Comparison of ENCODE assay signal across 19 cellular contexts in genomic region chr4:138202686-138203085, GRCh38. TPM values are rescaled to one million over a fixed set of nuclear protein-coding genes. Genes with fewer than 3 reads are reported as not detected.
"Had no signal": no experiment of that assay in that cellular context is flagged by ENCODE, and none has a peak within 500 bp of the region (broad histone marks: within the 10 kb centered on the region; RNA-seq: fewer than 3 reads in every experiment).

No MANE protein-coding gene starts in this region.

- H3K4me2 ChIP-seq: neural progenitor cell had no signal

- H3K36me3 Mint-ChIP-seq: naive thymus-derived CD4-positive, alpha-beta T cell had no signal

- H3K27ac Mint-ChIP-seq: activated B cell treated with CpG ODN at 0.5 μM for 24 hours; activated CD4-positive, alpha-beta memory T cell treated with anti-CD3 and anti-CD28 coated beads, Interleukin-2, amount 10 ng/mL, durations not matched to agents 7 days and 5 days; activated naive CD4-positive, alpha-beta T cell treated with anti-CD3 and anti-CD28 coated beads for 36 hours; activated T-cell treated with anti-CD3 and anti-CD28 coated beads, Interleukin-2, amount 50 U/mL, for 24 hours; activated T-helper 2 cell treated with anti-CD3 and anti-CD28 coated beads, Interferon-gamma antibody, Interleukin-2, Interleukin-4, amounts not matched to agents 10 μg/mL and 5 μg/mL and 100 μg/mL, durations not matched to agents 14 hours and 24 hours and 36 hours; effector memory CD8-positive, alpha-beta T cell; naive thymus-derived CD4-positive, alpha-beta T cell; neural progenitor cell; progenitor cell of endocrine pancreas had no signal

- H3K27me3 ChIP-seq: body of pancreas, neural progenitor cell, right atrium auricular region, thyroid gland had no signal

- H3K9me3 ChIP-seq: body of pancreas, left ventricle myocardium inferior, right atrium auricular region, thyroid gland had no signal

- H3K4me3 ChIP-seq: body of pancreas, left ventricle myocardium inferior, neural progenitor cell, right atrium auricular region, thyroid gland had no signal

- DNase-seq: activated B cell treated with CpG ODN at 0.5 μM for 24 hours; activated CD4-positive, alpha-beta memory T cell treated with anti-CD3 and anti-CD28 coated beads, Interleukin-2, amount 10 ng/mL, durations not matched to agents 7 days and 5 days; activated CD4-positive, alpha-beta T cell treated with anti-CD3 and anti-CD28 coated beads for 4 hours; activated naive CD4-positive, alpha-beta T cell treated with anti-CD3 and anti-CD28 coated beads for 36 hours; activated T-cell treated with anti-CD3 and anti-CD28 coated beads, Interleukin-2, amount 50 U/mL, for 24 hours; body of pancreas; effector memory CD8-positive, alpha-beta T cell; hypothalamus; left ventricle myocardium inferior; naive thymus-derived CD4-positive, alpha-beta T cell; stimulated activated CD4-positive, alpha-beta T cell treated with anti-CD3 and anti-CD28 coated beads, Interleukin-2, amount 100 ng/mL, for 24 hours; stimulated activated naive CD4-positive, alpha-beta T cell treated with Interleukin-2 at 50 U/mL for 16 hours; T-helper 9 cell; thyroid gland had no signal

- H3K4me1 ChIP-seq: neural progenitor cell had no signal

- ATAC-seq: body of pancreas; effector memory CD8-positive, alpha-beta T cell; naive thymus-derived CD4-positive, alpha-beta T cell had no signal

- H2AFZ ChIP-seq: neural progenitor cell had no signal

- H3K9ac ChIP-seq: neural progenitor cell had no signal

- H3K36me3 ChIP-seq: left ventricle myocardium inferior, neural progenitor cell, right atrium auricular region, thyroid gland had no signal

- FAIRE-seq: frontal cortex had no signal

- H3K27me3 Mint-ChIP-seq: activated CD4-positive, alpha-beta memory T cell treated with anti-CD3 and anti-CD28 coated beads, Interleukin-2, amount 10 ng/mL, durations not matched to agents 7 days and 5 days; activated T-cell treated with anti-CD3 and anti-CD28 coated beads, Interleukin-2, amount 50 U/mL, for 24 hours; effector memory CD8-positive, alpha-beta T cell; naive thymus-derived CD4-positive, alpha-beta T cell; progenitor cell of endocrine pancreas had no signal

- H3K4me3 Mint-ChIP-seq: activated B cell treated with CpG ODN at 0.5 μM for 24 hours; activated CD4-positive, alpha-beta memory T cell treated with anti-CD3 and anti-CD28 coated beads, Interleukin-2, amount 10 ng/mL, durations not matched to agents 7 days and 5 days; activated naive CD4-positive, alpha-beta T cell treated with anti-CD3 and anti-CD28 coated beads for 36 hours; activated T-cell treated with anti-CD3 and anti-CD28 coated beads, Interleukin-2, amount 50 U/mL, for 24 hours; effector memory CD8-positive, alpha-beta T cell; naive thymus-derived CD4-positive, alpha-beta T cell; neural progenitor cell had no signal

- H3K27ac ChIP-seq: body of pancreas, left ventricle myocardium inferior, neural progenitor cell, right atrium auricular region, thyroid gland had no signal

RNA-seq across cellular contexts. Expression of gene SLC7A11, which starts 39.5 kb away (rescaled TPM):
- polyA plus RNA-seq: naive thymus-derived CD4-positive, alpha-beta T cell had no signal
